In the genomic region with DNA sequence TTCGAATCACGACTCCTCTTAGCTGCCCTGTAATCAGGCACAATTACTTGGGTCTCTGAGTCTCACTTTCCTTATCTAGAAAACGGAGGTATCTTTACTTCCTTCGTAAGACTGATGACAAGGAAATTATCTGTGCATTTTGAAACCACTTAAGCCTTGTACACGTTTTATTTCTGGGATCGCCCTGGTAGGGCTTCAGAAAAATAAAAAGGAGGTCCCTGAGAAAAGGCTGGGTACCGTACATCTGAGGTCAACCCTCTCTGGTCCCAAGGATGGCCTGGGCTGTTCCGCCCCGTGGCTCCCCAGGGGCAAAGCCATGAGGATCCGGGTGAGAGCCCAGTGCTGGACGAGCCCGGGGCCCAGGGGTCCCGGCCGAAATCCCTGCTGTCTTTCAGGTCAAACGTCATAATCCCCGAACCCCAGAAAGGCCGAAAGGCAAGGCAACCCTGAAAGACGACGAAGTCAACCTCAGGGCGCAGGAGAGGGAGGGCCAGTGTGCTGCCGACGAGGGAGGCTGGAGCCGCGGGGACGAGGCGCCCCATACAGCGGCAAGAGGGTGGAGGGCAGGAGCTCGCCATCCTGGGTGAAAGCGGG, we compare ENCODE assay signal across 8 cellular contexts. TPM values are rescaled to one million over a fixed set of nuclear protein-coding genes. Genes with fewer than 3 reads are reported as not detected.
DNase-seq lines count a peak whose midpoint lies in the region; ATAC-seq, FAIRE-seq and TF ChIP-seq lines count a peak whose summit lies in the region.

No MANE protein-coding gene starts in this region.

- H3K36me3 ChIP-seq in ES-I3 (ENCODE audit: insufficient read depth, low read length) = peaks cover 18% of the 10 kb centered on the region
- peaks cover 13 to 14% of the 10 kb centered on the region in 2 donors for H3K36me3 ChIP-seq in stomach smooth muscle (ENCODE audit: control insufficient read depth in 2 of 2, insufficient read depth in 2 of 2, low read length in 2 of 2)

- no peak for TF ChIP-seq CTCF in D721Med (IDR thresholded peaks at IDR 0.05; ENCODE audit: insufficient read depth, missing control alignments)

- no peaks in the 10 kb centered on the region for H3K27me3 ChIP-seq in stomach smooth muscle (ENCODE audit: control insufficient read depth in 1 of 2, insufficient read depth in 2 of 2, low read length in 2 of 2)

- ATAC-seq in HG02885 (IDR thresholded peaks at IDR 0.05; ENCODE audit: poor library complexity, unreplicated experiment) = peak; percentile 5
- ATAC-seq in GM21717 (IDR thresholded peaks at IDR 0.05; ENCODE audit: unreplicated experiment) = no peak

- H3K27ac ChIP-seq in stomach smooth muscle (ENCODE audit: low read length) = peak overlapping the region; percentile 93

- H3K9ac ChIP-seq in ES-I3 (ENCODE audit: low read depth, low read length) = peak overlapping the region; percentile 77
- H3K9ac ChIP-seq in stomach smooth muscle (ENCODE audit: low read length in 2 of 2) = peak overlapping the region; percentile 92 to 96

- no peaks in the 10 kb centered on the region for H3K9me3 ChIP-seq in ES-I3 (ENCODE audit: control insufficient read depth, insufficient read depth, low read length)
- H3K9me3 ChIP-seq in iPS-18c (ENCODE audit: control insufficient read depth, insufficient read depth, low read length) = no peaks in the 10 kb centered on the region
- no peaks in the 10 kb centered on the region for H3K9me3 ChIP-seq in stomach smooth muscle (ENCODE audit: control insufficient read depth in 2 of 2, low read length in 2 of 2)

- peak overlapping the region; percentile 98 for H3K4me3 Mint-ChIP-seq in activated T-helper 2 cell treated with anti-CD3 and anti-CD28 coated beads, Interferon-gamma antibody, Interleukin-2, Interleukin-4, amounts not matched to agents 10 μg/mL and 5 μg/mL and 100 μg/mL, durations not matched to agents 14 hours and 24 hours and 36 hours (ENCODE audit: low read depth)

- intact Hi-C loops in activated T-helper 2 cell treated with anti-CD3 and anti-CD28 coated beads, Interferon-gamma antibody, Interleukin-2, Interleukin-4, amounts not matched to agents 10 μg/mL and 5 μg/mL and 100 μg/mL, durations not matched to agents 14 hours and 24 hours and 36 hours (cut with micrococcal nuclease) = loop anchor here (5.0 kb wide), 1 partner anchor 62 kb away; the partner anchor contains the start of gene KAT8

- H3K4me1 Mint-ChIP-seq in activated T-helper 2 cell treated with anti-CD3 and anti-CD28 coated beads, Interferon-gamma antibody, Interleukin-2, Interleukin-4, amounts not matched to agents 10 μg/mL and 5 μg/mL and 100 μg/mL, durations not matched to agents 14 hours and 24 hours and 36 hours (ENCODE audit: low read depth) = peaks cover 35% of the 10 kb centered on the region

- no peak for DNase-seq in activated T-helper 2 cell treated with anti-CD3 and anti-CD28 coated beads, Interferon-gamma antibody, Interleukin-2, Interleukin-4, amounts not matched to agents 10 μg/mL and 5 μg/mL and 100 μg/mL, durations not matched to agents 14 hours and 24 hours and 36 hours (ENCODE audit: low spot score)
- DNase-seq in D721Med (ENCODE audit: insufficient read length, low spot score) (no peak), DMS 273 (lab: John Stamatoyannopoulos, UW; ENCODE audit: unreplicated experiment) (no peak)

- H3K4me3 ChIP-seq in iPS-18c (ENCODE audit: insufficient read depth, low read depth, low read length) = peak overlapping the region; percentile 98
- peak overlapping the region; percentile 92 for H3K4me3 ChIP-seq in stomach smooth muscle (ENCODE audit: low read length in 2 of 2)

- H3K27ac Mint-ChIP-seq in activated T-helper 2 cell treated with anti-CD3 and anti-CD28 coated beads, Interferon-gamma antibody, Interleukin-2, Interleukin-4, amounts not matched to agents 10 μg/mL and 5 μg/mL and 100 μg/mL, durations not matched to agents 14 hours and 24 hours and 36 hours = peak overlapping the region; percentile 95

- H3K4me1 ChIP-seq in ES-I3 (ENCODE audit: insufficient read depth, low read length) (peaks cover 2% of the 10 kb centered on the region; the same call in 1 of the 2 replicates), stomach smooth muscle (ENCODE audit: control insufficient read depth, insufficient read depth, low read length) (peaks cover 36% of the 10 kb centered on the region)

- no peaks in the 10 kb centered on the region for H3K27me3 Mint-ChIP-seq in activated T-helper 2 cell treated with anti-CD3 and anti-CD28 coated beads, Interferon-gamma antibody, Interleukin-2, Interleukin-4, amounts not matched to agents 10 μg/mL and 5 μg/mL and 100 μg/mL, durations not matched to agents 14 hours and 24 hours and 36 hours (ENCODE audit: low read depth)

- FAIRE-seq in D721Med (lab: Jason Lieb, UNC) = no peak

- H3K9me3 Mint-ChIP-seq in activated T-helper 2 cell treated with anti-CD3 and anti-CD28 coated beads, Interferon-gamma antibody, Interleukin-2, Interleukin-4, amounts not matched to agents 10 μg/mL and 5 μg/mL and 100 μg/mL, durations not matched to agents 14 hours and 24 hours and 36 hours = no peaks in the 10 kb centered on the region

- H3K36me3 Mint-ChIP-seq in activated T-helper 2 cell treated with anti-CD3 and anti-CD28 coated beads, Interferon-gamma antibody, Interleukin-2, Interleukin-4, amounts not matched to agents 10 μg/mL and 5 μg/mL and 100 μg/mL, durations not matched to agents 14 hours and 24 hours and 36 hours (ENCODE audit: low read depth) = peaks cover 37% of the 10 kb centered on the region

RNA-seq across cellular contexts. Expression of gene FUS, which starts 0.7 kb away (rescaled TPM):
- total RNA-seq in activated T-helper 2 cell treated with anti-CD3 and anti-CD28 coated beads, Interferon-gamma antibody, Interleukin-2, Interleukin-4, amounts not matched to agents 10 μg/mL and 5 μg/mL and 100 μg/mL, durations not matched to agents 14 hours and 24 hours and 36 hours = 874 and 904 TPM in 2 replicates

RNA-seq across cellular contexts. Expression of gene PYCARD, which starts 23.3 kb away (rescaled TPM):
- total RNA-seq in activated T-helper 2 cell treated with anti-CD3 and anti-CD28 coated beads, Interferon-gamma antibody, Interleukin-2, Interleukin-4, amounts not matched to agents 10 μg/mL and 5 μg/mL and 100 μg/mL, durations not matched to agents 14 hours and 24 hours and 36 hours = 15.1 and 15.3 TPM in 2 replicates

RNA-seq across cellular contexts. Expression of gene PRSS36, which starts 29.4 kb away (rescaled TPM):
- total RNA-seq in activated T-helper 2 cell treated with anti-CD3 and anti-CD28 coated beads, Interferon-gamma antibody, Interleukin-2, Interleukin-4, amounts not matched to agents 10 μg/mL and 5 μg/mL and 100 μg/mL, durations not matched to agents 14 hours and 24 hours and 36 hours = 0.07 and 0.14 TPM in 2 replicates

RNA-seq across cellular contexts. Expression of gene TRIM72, which starts 34.7 kb away (rescaled TPM):
- total RNA-seq in activated T-helper 2 cell treated with anti-CD3 and anti-CD28 coated beads, Interferon-gamma antibody, Interleukin-2, Interleukin-4, amounts not matched to agents 10 μg/mL and 5 μg/mL and 100 μg/mL, durations not matched to agents 14 hours and 24 hours and 36 hours = 0.11 TPM in 1 of 2 replicates, not detected in the other

RNA-seq across cellular contexts. Expression of gene PYDC1, which starts 37.7 kb away (rescaled TPM):
- total RNA-seq in activated T-helper 2 cell treated with anti-CD3 and anti-CD28 coated beads, Interferon-gamma antibody, Interleukin-2, Interleukin-4, amounts not matched to agents 10 μg/mL and 5 μg/mL and 100 μg/mL, durations not matched to agents 14 hours and 24 hours and 36 hours = not detected in 2 replicates
